8 cellular contexts compared by ENCODE assay signal in genomic region chr5:65722575-65723424, GRCh38. TPM values are rescaled to one million over a fixed set of nuclear protein-coding genes. Genes with fewer than 3 reads are reported as not detected.
DNase-seq lines count a peak whose midpoint lies in the region; ATAC-seq and TF ChIP-seq lines count a peak whose summit lies in the region.

No MANE protein-coding gene starts in this region.

- no peaks in the 10 kb centered on the region for H3K9me2 ChIP-seq in GM23248 (ENCODE audit: insufficient read depth)

- in situ Hi-C loops in Caki2 (cut with HindIII; ENCODE audit: low pct_unique_long_range_greater_than_20kb, low sequenced_read_pairs) (no loop called here), GM23248 (cut with MboI) (no loop called here)

- H3K9ac ChIP-seq in GM23248: peak overlapping the region; percentile 95

- H3K4me2 ChIP-seq in GM23248 (ENCODE audit: unreplicated experiment) (peak overlapping the region; percentile 93), osteoblast (ENCODE audit: insufficient read depth, low read length) (peak overlapping the region; percentile 94)

- H3K79me2 ChIP-seq in GM23248 (ENCODE audit: insufficient read depth) (peaks cover 82% of the 10 kb centered on the region), osteoblast (ENCODE audit: insufficient read depth, low read length) (peaks cover 69% of the 10 kb centered on the region)

- no peaks in the 10 kb centered on the region for H3K9me3 ChIP-seq in GM23248 (ENCODE audit: low read depth)
- no peaks in the 10 kb centered on the region for H3K9me3 ChIP-seq in cardiac muscle cell (ENCODE audit: low read depth)
- no peaks in the 10 kb centered on the region for H3K9me3 ChIP-seq in osteoblast (ENCODE audit: low read depth, low read length)

- H3K4me1 ChIP-seq in GM23248 (ENCODE audit: insufficient read depth) (peaks cover 21% of the 10 kb centered on the region), cardiac muscle cell (ENCODE audit: low read depth) (no peaks in the 10 kb centered on the region), osteoblast (ENCODE audit: insufficient read depth, low read length) (peaks cover 12% of the 10 kb centered on the region)

- ATAC-seq in activated naive CD8-positive, alpha-beta T cell treated with anti-CD3 and anti-CD28 coated beads, Interleukin-2, amount 50 U/mL, for 24 hours: no peak
- no peak for ATAC-seq in GM21423 (IDR thresholded peaks at IDR 0.05; ENCODE audit: unreplicated experiment)

- H3F3A ChIP-seq in GM23248 (ENCODE audit: insufficient read depth): peaks cover 18% of the 10 kb centered on the region

- peak overlapping the region; percentile 90 for H3K27ac ChIP-seq in GM23248
- peak overlapping the region; percentile 38 for H3K27ac ChIP-seq in cardiac muscle cell
- peak overlapping the region; percentile 54 for H3K27ac ChIP-seq in osteoblast (ENCODE audit: low read depth, low read length)

- H3K27ac Mint-ChIP-seq in activated naive CD8-positive, alpha-beta T cell treated with anti-CD3 and anti-CD28 coated beads, Interleukin-2, amount 50 U/mL, for 24 hours: peak overlapping the region; percentile 91

- H3K9me3 Mint-ChIP-seq in activated naive CD8-positive, alpha-beta T cell treated with anti-CD3 and anti-CD28 coated beads, Interleukin-2, amount 50 U/mL, for 24 hours: no peaks in the 10 kb centered on the region

- no peaks in the 10 kb centered on the region for H4K20me1 ChIP-seq in GM23248 (ENCODE audit: insufficient read depth)
- H4K20me1 ChIP-seq in osteoblast (ENCODE audit: insufficient read depth, low read length): no peaks in the 10 kb centered on the region

- H3K27me3 ChIP-seq in GM23248 (replicated peaks; ENCODE audit: insufficient read depth): no peaks in the 10 kb centered on the region
- no peaks in the 10 kb centered on the region for H3K27me3 ChIP-seq in cardiac muscle cell
- H3K27me3 ChIP-seq in osteoblast (ENCODE audit: insufficient read depth, low read length): no peaks in the 10 kb centered on the region

- TF ChIP-seq CTCF in cardiac muscle cell (IDR thresholded peaks at IDR 0.05; ENCODE audit: low read depth, low read length): no peak
- TF ChIP-seq CTCF in osteoblast (IDR thresholded peaks at IDR 0.05; ENCODE audit: extremely low read depth, low read depth, low read length): no peak

- DNase-seq in Caki2 (ENCODE audit: low read depth) (peak; percentile 58), GM23248 (peak; percentile 88), NCI-H526 (lab: John Stamatoyannopoulos, UW) (peak; percentile 35 to 44), cardiac muscle cell (ENCODE audit: low read depth in 1 of 2, low spot score in 1 of 2) (peak; percentile 50 to 79), osteoblast (ENCODE audit: insufficient read length, low spot score, missing footprints) (peak; percentile 94), mucosa of gallbladder (ENCODE audit: low spot score) (no peak)
- no peak for DNase-seq in activated naive CD8-positive, alpha-beta T cell treated with anti-CD3 and anti-CD28 coated beads, Interleukin-2, amount 50 U/mL, for 24 hours

- H2AFZ ChIP-seq in GM23248 (peak overlapping the region; percentile 92), osteoblast (ENCODE audit: low read length) (peak overlapping the region; percentile 92)

- peaks cover 5% of the 10 kb centered on the region for H3K36me3 Mint-ChIP-seq in activated naive CD8-positive, alpha-beta T cell treated with anti-CD3 and anti-CD28 coated beads, Interleukin-2, amount 50 U/mL, for 24 hours (ENCODE audit: low read depth)

- no peaks in the 10 kb centered on the region; the same call in 1 of the 2 replicates for H3K36me3 ChIP-seq in GM23248 (ENCODE audit: low read depth)
- H3K36me3 ChIP-seq in cardiac muscle cell: peaks cover 3% of the 10 kb centered on the region
- H3K36me3 ChIP-seq in osteoblast (ENCODE audit: insufficient read depth, low read length): peaks cover 2% of the 10 kb centered on the region

- H3K4me3 Mint-ChIP-seq in activated naive CD8-positive, alpha-beta T cell treated with anti-CD3 and anti-CD28 coated beads, Interleukin-2, amount 50 U/mL, for 24 hours: peak overlapping the region; percentile 96

- WGBS in GM23248 (ENCODE audit: low coverage in 1 of 2, low lambda C conversion rate in 2 of 2, missing lambda C conversion rate in 2 of 2), 2 experiments: 2% methylated on average over 29 of the region's 29 CpGs

- peaks cover 2% of the 10 kb centered on the region for H3K27me3 Mint-ChIP-seq in activated naive CD8-positive, alpha-beta T cell treated with anti-CD3 and anti-CD28 coated beads, Interleukin-2, amount 50 U/mL, for 24 hours

- H3K4me3 ChIP-seq in GM23248: peak overlapping the region; percentile 84
- peak overlapping the region; percentile 79 for H3K4me3 ChIP-seq in cardiac muscle cell
- peak overlapping the region; percentile 94 for H3K4me3 ChIP-seq in osteoblast (ENCODE audit: insufficient read depth, low read length)

- H3K4me1 Mint-ChIP-seq in activated naive CD8-positive, alpha-beta T cell treated with anti-CD3 and anti-CD28 coated beads, Interleukin-2, amount 50 U/mL, for 24 hours: peaks cover 40% of the 10 kb centered on the region

RNA-seq across cellular contexts. Expression of gene NLN, which starts 0.8 kb away (rescaled TPM):
- total RNA-seq in Caki2 (2014; rRNA removed; shearing (Covaris generic); ENCODE audit: low replicate concordance): 51.3 and 61.0 TPM in 2 replicates
- 37.7 and 58.3 TPM in 2 replicates for total RNA-seq in GM23248 (2014; rRNA removed; shearing (Covaris generic))
- polyA plus RNA-seq in GM23248 (2016; fragmentation: Nextera tagmentation; extraction: Ambion mirVana) (49.6 and 54.9 TPM in 2 replicates), cardiac muscle cell (19.2 and 20.0 TPM in 2 replicates)
- total RNA-seq in cardiac muscle cell (11.2 and 14.7 TPM in 2 replicates), osteoblast (32.4 and 35.5 TPM in 2 replicates), mucosa of gallbladder (14.8 TPM)

RNA-seq across cellular contexts. Expression of gene SGTB, which starts 0.9 kb away (rescaled TPM):
- 5.3 and 9.8 TPM in 2 replicates for total RNA-seq in Caki2 (2014; rRNA removed; shearing (Covaris generic); ENCODE audit: low replicate concordance)
- 22.6 and 39.9 TPM in 2 replicates for total RNA-seq in GM23248 (2014; rRNA removed; shearing (Covaris generic))
- polyA plus RNA-seq in GM23248 (2016; fragmentation: Nextera tagmentation; extraction: Ambion mirVana) (16.3 and 17.7 TPM in 2 replicates), cardiac muscle cell (2.9 and 6.9 TPM in 2 replicates)
- total RNA-seq in cardiac muscle cell (5.9 and 7.4 TPM in 2 replicates), osteoblast (20.6 and 21.4 TPM in 2 replicates), mucosa of gallbladder (6.5 TPM)

Comparison
In these comparisons a context has a peak if more than half of its experiments do, and no peak if none do; other contexts are left out.
1. DNase-seq: peak in Caki2 (single experiment), GM23248 (single experiment), NCI-H526 (2 of 2), cardiac muscle cell (2 of 2) and osteoblast (single experiment); none in activated naive CD8-positive, alpha-beta T cell treated with anti-CD3 and anti-CD28 coated beads, Interleukin-2, amount 50 U/mL, for 24 hours (single experiment) and mucosa of gallbladder (single experiment).
2. H3K27ac ChIP-seq: peak in every context shown above with its lines; median percentile 90 in GM23248; 54 in osteoblast; 38 in cardiac muscle cell.
3. Peak in every context shown above with its lines, with median percentiles within 50 percentile points of each other: H3K4me3 ChIP-seq.